ENCODE assay signal across 1 cellular context in the genomic region with DNA sequence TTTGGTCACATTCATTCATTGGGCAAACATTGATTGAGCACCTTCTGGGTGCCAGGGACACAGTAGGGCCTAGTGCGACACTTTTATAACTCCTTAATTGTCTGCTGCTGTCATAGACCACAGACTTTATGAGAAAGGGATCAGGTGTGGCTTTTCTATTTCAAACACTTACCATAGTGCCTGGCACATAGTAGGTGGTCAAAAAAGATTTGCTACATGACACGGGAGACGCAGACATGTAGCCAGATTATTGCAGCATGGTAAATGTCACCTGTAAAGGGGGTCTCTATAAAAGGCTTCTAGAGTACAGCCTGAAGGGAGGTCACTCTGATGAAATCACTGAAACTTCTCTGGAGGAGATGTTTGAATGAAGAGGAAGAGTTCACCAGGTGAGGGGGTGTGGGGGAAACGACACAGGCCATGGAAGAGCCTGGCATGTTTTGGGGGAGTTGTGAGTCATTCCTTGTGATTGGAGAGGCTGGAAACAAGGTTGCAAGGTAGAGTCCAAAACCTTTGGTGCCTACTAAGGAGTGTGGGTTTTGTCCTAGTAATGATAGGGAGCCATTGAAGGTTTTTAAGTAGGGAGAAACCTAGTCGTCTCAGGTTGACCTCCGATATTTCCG.
TF ChIP-seq lines count a peak whose summit lies in the region.

No MANE protein-coding gene starts in this region.

TF ChIP-seq in WTC11, 78 proteins besides CTCF, POLR2A, EP300 and RAD21 (continued from another document):
- TF ChIP-seq, protein P1, sequence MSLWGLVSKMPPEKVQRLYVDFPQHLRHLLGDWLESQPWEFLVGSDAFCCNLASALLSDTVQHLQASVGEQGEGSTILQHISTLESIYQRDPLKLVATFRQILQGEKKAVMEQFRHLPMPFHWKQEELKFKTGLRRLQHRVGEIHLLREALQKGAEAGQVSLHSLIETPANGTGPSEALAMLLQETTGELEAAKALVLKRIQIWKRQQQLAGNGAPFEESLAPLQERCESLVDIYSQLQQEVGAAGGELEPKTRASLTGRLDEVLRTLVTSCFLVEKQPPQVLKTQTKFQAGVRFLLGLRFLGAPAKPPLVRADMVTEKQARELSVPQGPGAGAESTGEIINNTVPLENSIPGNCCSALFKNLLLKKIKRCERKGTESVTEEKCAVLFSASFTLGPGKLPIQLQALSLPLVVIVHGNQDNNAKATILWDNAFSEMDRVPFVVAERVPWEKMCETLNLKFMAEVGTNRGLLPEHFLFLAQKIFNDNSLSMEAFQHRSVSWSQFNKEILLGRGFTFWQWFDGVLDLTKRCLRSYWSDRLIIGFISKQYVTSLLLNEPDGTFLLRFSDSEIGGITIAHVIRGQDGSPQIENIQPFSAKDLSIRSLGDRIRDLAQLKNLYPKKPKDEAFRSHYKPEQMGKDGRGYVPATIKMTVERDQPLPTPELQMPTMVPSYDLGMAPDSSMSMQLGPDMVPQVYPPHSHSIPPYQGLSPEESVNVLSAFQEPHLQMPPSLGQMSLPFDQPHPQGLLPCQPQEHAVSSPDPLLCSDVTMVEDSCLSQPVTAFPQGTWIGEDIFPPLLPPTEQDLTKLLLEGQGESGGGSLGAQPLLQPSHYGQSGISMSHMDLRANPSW (CRISPR knock-in tag; conservative IDR thresholded peaks at IDR 0.05; ENCODE audit: low read depth) = no peak
- TF ChIP-seq ZNF416 (CRISPR knock-in tag; IDR thresholded peaks at IDR 0.05) = no peak
- TF ChIP-seq, protein P2, sequence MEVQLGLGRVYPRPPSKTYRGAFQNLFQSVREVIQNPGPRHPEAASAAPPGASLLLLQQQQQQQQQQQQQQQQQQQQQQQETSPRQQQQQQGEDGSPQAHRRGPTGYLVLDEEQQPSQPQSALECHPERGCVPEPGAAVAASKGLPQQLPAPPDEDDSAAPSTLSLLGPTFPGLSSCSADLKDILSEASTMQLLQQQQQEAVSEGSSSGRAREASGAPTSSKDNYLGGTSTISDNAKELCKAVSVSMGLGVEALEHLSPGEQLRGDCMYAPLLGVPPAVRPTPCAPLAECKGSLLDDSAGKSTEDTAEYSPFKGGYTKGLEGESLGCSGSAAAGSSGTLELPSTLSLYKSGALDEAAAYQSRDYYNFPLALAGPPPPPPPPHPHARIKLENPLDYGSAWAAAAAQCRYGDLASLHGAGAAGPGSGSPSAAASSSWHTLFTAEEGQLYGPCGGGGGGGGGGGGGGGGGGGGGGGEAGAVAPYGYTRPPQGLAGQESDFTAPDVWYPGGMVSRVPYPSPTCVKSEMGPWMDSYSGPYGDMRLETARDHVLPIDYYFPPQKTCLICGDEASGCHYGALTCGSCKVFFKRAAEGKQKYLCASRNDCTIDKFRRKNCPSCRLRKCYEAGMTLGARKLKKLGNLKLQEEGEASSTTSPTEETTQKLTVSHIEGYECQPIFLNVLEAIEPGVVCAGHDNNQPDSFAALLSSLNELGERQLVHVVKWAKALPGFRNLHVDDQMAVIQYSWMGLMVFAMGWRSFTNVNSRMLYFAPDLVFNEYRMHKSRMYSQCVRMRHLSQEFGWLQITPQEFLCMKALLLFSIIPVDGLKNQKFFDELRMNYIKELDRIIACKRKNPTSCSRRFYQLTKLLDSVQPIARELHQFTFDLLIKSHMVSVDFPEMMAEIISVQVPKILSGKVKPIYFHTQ (CRISPR knock-in tag; IDR thresholded peaks at IDR 0.05) = no peak
- TF ChIP-seq, protein P3, sequence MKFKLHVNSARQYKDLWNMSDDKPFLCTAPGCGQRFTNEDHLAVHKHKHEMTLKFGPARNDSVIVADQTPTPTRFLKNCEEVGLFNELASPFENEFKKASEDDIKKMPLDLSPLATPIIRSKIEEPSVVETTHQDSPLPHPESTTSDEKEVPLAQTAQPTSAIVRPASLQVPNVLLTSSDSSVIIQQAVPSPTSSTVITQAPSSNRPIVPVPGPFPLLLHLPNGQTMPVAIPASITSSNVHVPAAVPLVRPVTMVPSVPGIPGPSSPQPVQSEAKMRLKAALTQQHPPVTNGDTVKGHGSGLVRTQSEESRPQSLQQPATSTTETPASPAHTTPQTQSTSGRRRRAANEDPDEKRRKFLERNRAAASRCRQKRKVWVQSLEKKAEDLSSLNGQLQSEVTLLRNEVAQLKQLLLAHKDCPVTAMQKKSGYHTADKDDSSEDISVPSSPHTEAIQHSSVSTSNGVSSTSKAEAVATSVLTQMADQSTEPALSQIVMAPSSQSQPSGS (CRISPR knock-in tag; IDR thresholded peaks at IDR 0.05; ENCODE audit: borderline replicate concordance, low read depth) = no peak
